In the genomic region with DNA sequence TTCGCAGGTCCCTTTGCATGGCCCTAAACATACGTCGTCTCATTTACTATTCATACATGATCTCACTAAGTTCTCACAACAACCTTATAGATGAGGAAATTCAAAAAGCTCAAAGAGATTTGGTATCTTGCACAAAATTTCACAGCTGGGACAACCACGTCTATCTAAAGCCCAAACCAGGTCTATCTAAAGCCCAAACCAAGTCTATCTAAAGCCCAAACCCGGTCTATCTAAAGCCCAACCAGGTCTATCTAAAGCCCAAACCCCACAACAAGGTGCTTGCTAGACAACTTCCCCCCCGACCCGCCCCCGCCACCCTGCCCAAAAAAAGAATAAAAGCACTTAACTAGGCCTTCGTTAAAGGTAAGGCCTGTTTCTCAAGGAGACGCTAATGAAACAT, we compare ENCODE assay signal across 29 cellular contexts.
"Had no signal": no experiment of that assay in that cellular context is flagged by ENCODE, and none has a peak within 500 bp of the region (broad histone marks: within the 10 kb centered on the region; RNA-seq: fewer than 3 reads in every experiment).

No MANE protein-coding gene starts in this region.

- ATAC-seq: activated T-helper 17 cell treated with anti-CD3 and anti-CD28 coated beads, Interleukin-2, amount 50 U/mL, for 72 hours; Panc1; Right ventricle myocardium inferior; WTC11 had no signal

- H3K9me3 ChIP-seq: MG63 had no signal

- H3K4me3 Mint-ChIP-seq: activated CD4-positive, alpha-beta T cell treated with anti-CD3 and anti-CD28 coated beads, Interleukin-2, amount 10 ng/mL, durations not matched to agents 24 days and 14 days; activated naive CD4-positive, alpha-beta T cell treated with anti-CD3 and anti-CD28 coated beads for 36 hours; activated naive CD8-positive, alpha-beta T cell; activated T-helper 17 cell treated with anti-CD3 and anti-CD28 coated beads, Interleukin-2, amount 50 U/mL, for 72 hours; brain; central memory CD8-positive, alpha-beta T cell; T-helper 2 cell treated with Interferon-gamma antibody and Interleukin-4, amounts not matched to agents 5 μg/mL and 100 μg/mL, for 36 hours; WTC11 had no signal

- H3K27ac ChIP-seq: KMS-11, SK-N-MC had no signal

- H3K27ac Mint-ChIP-seq: activated CD4-positive, alpha-beta T cell treated with anti-CD3 and anti-CD28 coated beads, Interleukin-2, amount 10 ng/mL, durations not matched to agents 24 days and 14 days; activated naive CD4-positive, alpha-beta T cell treated with anti-CD3 and anti-CD28 coated beads for 36 hours; activated naive CD8-positive, alpha-beta T cell; activated T-helper 17 cell treated with anti-CD3 and anti-CD28 coated beads, Interleukin-2, amount 50 U/mL, for 72 hours; T-helper 2 cell treated with Interferon-gamma antibody and Interleukin-4, amounts not matched to agents 5 μg/mL and 100 μg/mL, for 36 hours; WTC11 had no signal

- H3K4me2 ChIP-seq: KMS-11 had no signal

- H3K4me3 ChIP-seq: MG63, SK-N-MC had no signal

- DNase-seq: activated CD4-positive, alpha-beta T cell treated with anti-CD3 and anti-CD28 coated beads for 1 hour; activated CD4-positive, alpha-beta T cell treated with anti-CD3 and anti-CD28 coated beads, Interleukin-2, amount 10 ng/mL, durations not matched to agents 24 days and 14 days; activated CD4-positive, alpha-beta T cell treated with anti-CD3 and anti-CD28 coated beads, Interleukin-2, amount 50 U/mL, for 48 hours; activated gamma-delta T cell; activated naive CD4-positive, alpha-beta T cell treated with anti-CD3 and anti-CD28 coated beads for 36 hours; activated T-cell treated with anti-CD3 and anti-CD28 coated beads for 4 hours; activated T-cell treated with anti-CD3 and anti-CD28 coated beads, Interleukin-2, amount 50 U/mL, for 48 hours; amygdala; MG63; NCI-H1092; NCI-H1417; NCI-H1930; NCI-H2107; NCI-H2171 treated with DMSO at 0.1 percent for 48 hours; NCI-H226; NCI-H526; NCI-H82; RPMI8226; T-helper 1 cell had no signal

- H3K27me3 Mint-ChIP-seq: activated CD4-positive, alpha-beta T cell treated with anti-CD3 and anti-CD28 coated beads, Interleukin-2, amount 10 ng/mL, durations not matched to agents 24 days and 14 days; activated naive CD8-positive, alpha-beta T cell; activated T-helper 17 cell treated with anti-CD3 and anti-CD28 coated beads, Interleukin-2, amount 50 U/mL, for 72 hours; brain; central memory CD8-positive, alpha-beta T cell had no signal

- H3K9ac ChIP-seq: KMS-11 had no signal

- H3K9me3 Mint-ChIP-seq: activated CD4-positive, alpha-beta T cell treated with anti-CD3 and anti-CD28 coated beads, Interleukin-2, amount 10 ng/mL, durations not matched to agents 24 days and 14 days; activated naive CD4-positive, alpha-beta T cell treated with anti-CD3 and anti-CD28 coated beads for 36 hours; activated T-helper 17 cell treated with anti-CD3 and anti-CD28 coated beads, Interleukin-2, amount 50 U/mL, for 72 hours; brain; central memory CD8-positive, alpha-beta T cell; T-helper 2 cell treated with Interferon-gamma antibody and Interleukin-4, amounts not matched to agents 5 μg/mL and 100 μg/mL, for 36 hours; WTC11 had no signal

- H3K36me3 ChIP-seq: MG63 had no signal

- H3K27me3 ChIP-seq: MG63 had no signal
